ENCODE assay signal across 9 cellular contexts in the genomic region with DNA sequence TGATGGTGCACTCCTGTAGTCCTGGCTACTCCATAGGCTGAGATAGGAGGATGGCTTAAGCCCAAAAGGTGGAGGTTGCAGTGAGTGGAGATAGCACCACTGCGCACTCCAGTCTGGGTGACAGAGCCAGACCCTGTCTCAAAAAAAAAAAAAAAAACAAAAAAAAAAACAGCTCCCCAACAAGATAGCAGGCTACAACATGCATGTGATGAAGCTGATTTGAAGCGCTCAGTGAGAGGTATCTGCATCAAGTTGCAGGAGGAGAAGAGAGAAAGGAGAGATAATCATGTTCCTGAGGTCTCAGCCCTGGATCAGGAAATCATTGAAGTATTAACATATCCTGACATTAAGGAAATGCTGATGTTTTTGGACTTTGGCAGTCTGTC. TPM values are rescaled to one million over a fixed set of nuclear protein-coding genes. Genes with fewer than 3 reads are reported as not detected.
DNase-seq lines count a peak whose midpoint lies in the region; ATAC-seq and TF ChIP-seq lines count a peak whose summit lies in the region.
"Had no signal": no experiment of that assay in that cellular context is flagged by ENCODE, and none has a peak within 500 bp of the region (broad histone marks: within the 10 kb centered on the region; RNA-seq: fewer than 3 reads in every experiment).

No MANE protein-coding gene starts in this region.

- TF ChIP-seq CTCF in left ventricle myocardium inferior (IDR thresholded peaks at IDR 0.05; ENCODE audit: borderline replicate concordance) = no peak
- no peak for TF ChIP-seq CTCF in heart left ventricle (IDR thresholded peaks at IDR 0.05)
- no peak for TF ChIP-seq CTCF in type B pancreatic cell (conservative IDR thresholded peaks at IDR 0.05)

- H3K4me3 Mint-ChIP-seq in T-cell (peak overlapping the region; percentile 87 to 99 (median 92)), type B pancreatic cell (peak overlapping the region; percentile 99)

- no peaks in the 10 kb centered on the region for H3K36me3 Mint-ChIP-seq in T-cell
- no peaks in the 10 kb centered on the region for H3K36me3 Mint-ChIP-seq in type B pancreatic cell

- H3K4me1 Mint-ChIP-seq in T-cell = peaks cover 19 to 25% (median 20%) of the 10 kb centered on the region in 3 donors
- peaks cover 16% of the 10 kb centered on the region for H3K4me1 Mint-ChIP-seq in type B pancreatic cell (ENCODE audit: unreplicated experiment)

- ATAC-seq in heart left ventricle = no peak
- no peak for ATAC-seq in T-cell (replicated peaks in 1 of 4)
- ATAC-seq in HG02678 (IDR thresholded peaks at IDR 0.05; ENCODE audit: unreplicated experiment) = no peak
- no peak for ATAC-seq in HG03520 (IDR thresholded peaks at IDR 0.05; ENCODE audit: unreplicated experiment)
- no peak for ATAC-seq in GM18861 (IDR thresholded peaks at IDR 0.05; ENCODE audit: unreplicated experiment)

- CTCF ChIA-PET in T-cell (lab: Charles Lee) = interaction anchor here (0.6 to 1.7 kb wide), 8 partner anchors 23 to 345 kb away, joined by 3 to 7 read pairs (median 4); partner anchors contain the start of genes SCAMP5 (in 2 of the 2), C15orf39 (in 1 of the 2) and MAN2C1 (in 1 of the 2)

- H3K4me1 ChIP-seq in left ventricle myocardium inferior (peaks cover 24% of the 10 kb centered on the region), heart left ventricle (peaks cover 0 to 27% (median 10%) of the 10 kb centered on the region in 12 donors), iPS-18a (ENCODE audit: control insufficient read depth, low read depth, low read length) (peaks cover 3% of the 10 kb centered on the region)
- H3K4me1 ChIP-seq: prostate gland had no signal

- H3K9me3 Mint-ChIP-seq in T-cell (no peaks in the 10 kb centered on the region), type B pancreatic cell (no peaks in the 10 kb centered on the region)

- no peaks in the 10 kb centered on the region for H3K36me3 ChIP-seq in left ventricle myocardium inferior
- H3K36me3 ChIP-seq in heart left ventricle = peaks cover 0 to 7% (median 0%) of the 10 kb centered on the region in 9 donors
- peaks cover 20% of the 10 kb centered on the region for H3K36me3 ChIP-seq in iPS-18a (ENCODE audit: control insufficient read depth, low read depth, low read length)
- H3K36me3 ChIP-seq: prostate gland had no signal

- intact Hi-C loops in left ventricle myocardium inferior (cut with micrococcal nuclease) (no loop called here), heart left ventricle (cut with DNase I) (loop anchor here in 5 of 10 donors (10.0 kb wide), 2 partner anchors 252 to 282 kb away; no protein-coding TSS in a partner anchor)

- H3K9me3 ChIP-seq in left ventricle myocardium inferior (replicated peaks) (no peaks in the 10 kb centered on the region), heart left ventricle (no peaks in the 10 kb centered on the region), iPS-18a (ENCODE audit: control insufficient read depth, low read depth, low read length) (no peaks in the 10 kb centered on the region)
- H3K9me3 ChIP-seq: prostate gland had no signal

- H3K4me3 ChIP-seq in left ventricle myocardium inferior (no peak overlapping the region), heart left ventricle (no peak overlapping the region), iPS-18a (ENCODE audit: low read length) (no peak overlapping the region)

- no peak for TF ChIP-seq POLR2A in heart left ventricle (IDR thresholded peaks at IDR 0.05)

- H3K27me3 Mint-ChIP-seq in T-cell (no peaks in the 10 kb centered on the region), type B pancreatic cell (no peaks in the 10 kb centered on the region)

- H3K27me3 ChIP-seq in left ventricle myocardium inferior (ENCODE audit: low read depth) (no peaks in the 10 kb centered on the region), heart left ventricle (no peaks in the 10 kb centered on the region), iPS-18a (ENCODE audit: control insufficient read depth, insufficient read depth, low read length) (no peaks in the 10 kb centered on the region)

- POLR2A ChIA-PET in T-cell (lab: Charles Lee) = interaction anchor here in 1 of 2 donors (0.6 kb wide), 1 partner anchor 837 kb away, joined by 4 read pairs; no protein-coding TSS in a partner anchor

- H3K27ac ChIP-seq in left ventricle myocardium inferior (replicated peaks) (peak overlapping the region; percentile 92), heart left ventricle (peak overlapping the region in 3 of 12 donors; percentile 92 to 96 (median 92)), iPS-18a (ENCODE audit: low read length) (no peak overlapping the region)

- 92 to 95% (median 94%) methylated on average over 2 of the region's 2 CpGs for WGBS in heart left ventricle, 4 donors

- DNase-seq in left ventricle myocardium inferior (no peak), heart left ventricle (no peak), T-cell (no peak), type B pancreatic cell (ENCODE audit: extremely low spot score, unreplicated experiment) (no peak)

- H3K9ac ChIP-seq in iPS-18a (ENCODE audit: low read length) = peak overlapping the region; percentile 98

- H3K27ac Mint-ChIP-seq in T-cell (peak overlapping the region in 1 of 2 donors; percentile 83), type B pancreatic cell (peak overlapping the region; percentile 95)

RNA-seq across cellular contexts. Expression of gene PPCDC, which starts 0.6 kb away (rescaled TPM):
- total RNA-seq in left ventricle myocardium inferior = 5.0 TPM
- 10 to 100 TPM in 2 of 9 donors, 1 to 10 TPM in 7; 3.6 to 13.0 (median 4.9) TPM for total RNA-seq in heart left ventricle
- 1 to 10 TPM; 8.2 to 9.3 TPM for polyA plus RNA-seq in heart left ventricle
- total RNA-seq in T-cell = 10 to 100 TPM in 4 of 5 donors, 1 to 10 TPM in 1; 9.3 to 14.3 (median 11.8) TPM
- total RNA-seq in type B pancreatic cell (ENCODE audit: low replicate concordance) = 19.1 and 23.6 TPM in 2 replicates

RNA-seq across cellular contexts. Expression of gene SCAMP5, which starts 27.4 kb away (rescaled TPM):
- 3.0 TPM for total RNA-seq in left ventricle myocardium inferior
- 1 to 10 TPM; 1.7 to 7.1 (median 4.2) TPM for total RNA-seq in heart left ventricle
- 1 to 10 TPM in 1 of 2 donors, under 1 TPM in 1; 0.91 to 7.4 TPM for polyA plus RNA-seq in heart left ventricle
- total RNA-seq in T-cell = 1 to 10 TPM in 1 of 5 donors, under 1 TPM in 4; 0.26 to 8.2 (median 0.51) TPM
- 38.1 and 41.8 TPM in 2 replicates for total RNA-seq in type B pancreatic cell (ENCODE audit: low replicate concordance)
